ENCODE assay signal across 8 cellular contexts in the genomic region with DNA sequence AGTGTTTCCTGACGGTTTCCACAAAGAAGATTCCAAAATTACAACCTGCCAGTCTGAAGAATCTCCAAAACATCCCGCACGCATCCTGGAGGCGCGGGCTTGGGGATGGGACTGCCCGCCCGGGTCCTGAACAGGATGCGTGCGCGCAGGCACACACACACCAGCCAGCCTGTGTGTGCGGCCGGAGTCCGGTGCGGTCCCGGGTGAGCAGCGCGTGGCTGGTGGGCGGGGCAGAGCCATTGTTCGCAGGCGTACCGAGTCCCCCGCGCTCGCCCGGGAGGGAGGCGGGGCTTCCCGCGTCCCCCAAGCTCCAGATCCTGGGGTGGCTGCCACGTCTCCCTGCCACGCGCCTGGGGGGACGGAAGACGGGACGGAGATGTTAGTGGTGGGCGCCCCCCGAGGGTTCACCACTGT. TPM values are rescaled to one million over a fixed set of nuclear protein-coding genes. Genes with fewer than 3 reads are reported as not detected.
DNase-seq lines count a peak whose midpoint lies in the region; ATAC-seq and TF ChIP-seq lines count a peak whose summit lies in the region.

No MANE protein-coding gene starts in this region.

- ATAC-seq in GM19438 (IDR thresholded peaks at IDR 0.05; ENCODE audit: low read depth, unreplicated experiment), result peak; percentile 61
- peak; percentile 56 for ATAC-seq in HG03571 (IDR thresholded peaks at IDR 0.05; ENCODE audit: unreplicated experiment)
- ATAC-seq in gastroesophageal sphincter, result peak; percentile 54

- TF ChIP-seq POLR2A in Peyer's patch (IDR thresholded peaks at IDR 0.05), result no peak
- TF ChIP-seq POLR2A in gastroesophageal sphincter (IDR thresholded peaks at IDR 0.05), result no peak

- no peaks in the 10 kb centered on the region for H3K27me3 ChIP-seq in CD8-positive, alpha-beta memory T cell (ENCODE audit: insufficient read depth, low read length, poor library complexity, severe bottlenecking)
- no peaks in the 10 kb centered on the region for H3K27me3 ChIP-seq in Peyer's patch
- peaks cover 57% of the 10 kb centered on the region for H3K27me3 ChIP-seq in gastroesophageal sphincter

- CTCF ChIA-PET in CD8-positive, alpha-beta memory T cell (lab: Charles Lee), result interaction anchor here (1.3 to 3.0 kb wide), 4 partner anchors 19 to 165 kb away, joined by 3 to 10 read pairs (median 6); no protein-coding TSS in a partner anchor

- peak; percentile 35 to 73 (median 59) for DNase-seq in CD8-positive, alpha-beta memory T cell
- peak; percentile 62 to 77 (median 65) for DNase-seq in Peyer's patch
- peak; percentile 37 for DNase-seq in activated gamma-delta T cell treated with anti-CD3 and anti-CD28 coated beads, Interleukin-2, amount 50 U/mL, for 16 hours (ENCODE audit: low read depth)
- peak in 51 of 56 donors; percentile 37 to 94 (median 78) for DNase-seq in nucleus accumbens (lab: John Stamatoyannopoulos, UW)

- TF ChIP-seq CTCF in Peyer's patch (IDR thresholded peaks at IDR 0.05) (no peak), gastroesophageal sphincter (IDR thresholded peaks at IDR 0.05) (no peak)

- peaks cover 12% of the 10 kb centered on the region for H3K4me1 ChIP-seq in CD8-positive, alpha-beta memory T cell (ENCODE audit: insufficient read depth, low read length)
- H3K4me1 ChIP-seq in Peyer's patch, result peaks cover 0 to 14% (median 4%) of the 10 kb centered on the region in 4 donors
- H3K4me1 ChIP-seq in gastroesophageal sphincter, result peaks cover 0 to 24% (median 16%) of the 10 kb centered on the region in 3 donors

- H3K4me3 ChIP-seq in CD8-positive, alpha-beta memory T cell (ENCODE audit: low read length), result peak overlapping the region; percentile 79
- H3K4me3 ChIP-seq in Peyer's patch (peak overlapping the region; percentile 33 to 98 (median 70)), gastroesophageal sphincter (peak overlapping the region; percentile 44 to 63)

- no peaks in the 10 kb centered on the region for H3K9me3 Mint-ChIP-seq in CD8-positive, alpha-beta memory T cell

- H3K9me3 ChIP-seq in CD8-positive, alpha-beta memory T cell (ENCODE audit: low read length), result no peaks in the 10 kb centered on the region
- no peaks in the 10 kb centered on the region for H3K9me3 ChIP-seq in Peyer's patch
- no peaks in the 10 kb centered on the region for H3K9me3 ChIP-seq in gastroesophageal sphincter

- peak overlapping the region; percentile 57 for H3K27ac ChIP-seq in CD8-positive, alpha-beta memory T cell (ENCODE audit: low read depth, low read length)
- H3K27ac ChIP-seq in Peyer's patch (peak overlapping the region in 3 of 4 donors; percentile 2 to 79 (median 7)), gastroesophageal sphincter (peak overlapping the region in 2 of 4 donors; percentile 45 to 72), temporal lobe (ENCODE audit: low read depth, low read length) (peak overlapping the region; percentile 79)

- TF ChIP-seq EP300 in gastroesophageal sphincter (IDR thresholded peaks at IDR 0.05), result no peak

- no peaks in the 10 kb centered on the region for H3K27me3 Mint-ChIP-seq in CD8-positive, alpha-beta memory T cell

- peak overlapping the region; percentile 81 to 95 (median 90) for H3K4me3 Mint-ChIP-seq in CD8-positive, alpha-beta memory T cell

- H3K36me3 ChIP-seq in CD8-positive, alpha-beta memory T cell (ENCODE audit: insufficient read depth, low read length), result no peaks in the 10 kb centered on the region
- H3K36me3 ChIP-seq in Peyer's patch (no peaks in the 10 kb centered on the region), gastroesophageal sphincter (no peaks in the 10 kb centered on the region)

- 0% methylated on average over 1 of the region's 36 CpGs; no CpG with 5 or more reads in 1 of the 2 donors for WGBS in gastroesophageal sphincter (ENCODE audit: low coverage in 1 of 2), 2 donors

- POLR2A ChIA-PET in CD8-positive, alpha-beta memory T cell (lab: Charles Lee), result interaction anchor here (0.7 to 1.3 kb wide), 2 partner anchors 25 to 29 kb away, joined by 4 to 5 read pairs; no protein-coding TSS in a partner anchor

- H3K4me1 Mint-ChIP-seq in CD8-positive, alpha-beta memory T cell, result peaks cover 25 to 34% (median 25%) of the 10 kb centered on the region in 3 donors

- peak overlapping the region in 5 of 8 donors; percentile 20 to 82 (median 53) for H3K27ac Mint-ChIP-seq in CD8-positive, alpha-beta memory T cell

- peaks cover 0 to 3% (median 0%) of the 10 kb centered on the region in 3 donors for H3K36me3 Mint-ChIP-seq in CD8-positive, alpha-beta memory T cell

RNA-seq across cellular contexts. Expression of a gene that starts 0.7 kb away (rescaled TPM):
- total RNA-seq in CD8-positive, alpha-beta memory T cell, result 10 to 100 TPM; 43.9 to 45.3 TPM
- 5.1 TPM for polyA plus RNA-seq in CD8-positive, alpha-beta memory T cell
- total RNA-seq in Peyer's patch (10 to 100 TPM in 3 of 4 donors, 1 to 10 TPM in 1; 7.8 to 69.9 (median 34.2) TPM), gastroesophageal sphincter (10 to 100 TPM in 3 of 4 donors, 1 to 10 TPM in 1; 9.1 to 25.2 (median 14.0) TPM), temporal lobe (174 TPM)

RNA-seq across cellular contexts. Expression of a gene that starts 16.3 kb away (rescaled TPM):
- total RNA-seq in CD8-positive, alpha-beta memory T cell, result not detected
- polyA plus RNA-seq in CD8-positive, alpha-beta memory T cell, result not detected
- total RNA-seq in Peyer's patch (not detected), gastroesophageal sphincter (not detected), temporal lobe (0.25 TPM)

RNA-seq across cellular contexts. Expression of a gene that starts 59.9 kb away (rescaled TPM):
- total RNA-seq in CD8-positive, alpha-beta memory T cell, result 10 to 100 TPM; 69.7 to 73.2 TPM
- polyA plus RNA-seq in CD8-positive, alpha-beta memory T cell, result 74.6 TPM
- total RNA-seq in Peyer's patch (10 to 100 TPM in 3 of 4 donors, 1 to 10 TPM in 1; 7.5 to 17.9 (median 14.9) TPM), gastroesophageal sphincter (10 to 100 TPM; 13.8 to 29.6 (median 19.3) TPM), temporal lobe (49.2 TPM)
